In the genomic region with DNA sequence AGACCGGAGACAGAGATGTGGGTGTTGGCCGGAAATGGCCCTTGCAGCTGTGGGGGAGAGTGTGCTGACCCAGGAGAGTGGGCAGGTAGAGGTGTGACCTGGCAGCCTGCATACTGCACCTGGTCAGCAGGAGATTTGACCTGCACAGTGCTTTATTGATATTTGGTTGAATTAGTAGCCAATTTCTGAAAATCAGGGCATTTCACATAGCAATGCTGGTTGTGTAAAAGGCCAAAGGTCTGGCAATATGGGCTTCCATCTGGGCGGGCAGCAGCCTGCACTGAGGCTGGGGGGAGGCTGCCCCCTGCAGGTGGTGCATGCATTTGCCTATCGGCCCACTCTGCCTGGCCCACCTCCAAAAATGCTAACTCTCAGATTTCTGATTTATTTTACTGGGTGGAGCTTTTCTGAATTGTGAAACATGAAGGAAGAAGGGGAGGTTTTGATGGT, we compare ENCODE assay signal across 8 cellular contexts. TPM values are rescaled to one million over a fixed set of nuclear protein-coding genes. Genes with fewer than 3 reads are reported as not detected.
DNase-seq lines count a peak whose midpoint lies in the region; ATAC-seq and TF ChIP-seq lines count a peak whose summit lies in the region.

No MANE protein-coding gene starts in this region.

- peak; percentile 52; the same call in 1 of the 3 replicates for ATAC-seq in SK-N-SH treated with all-trans-retinoic acid at 6 μM for 48 hours
- no peak for ATAC-seq in HG02973 (IDR thresholded peaks at IDR 0.05; ENCODE audit: unreplicated experiment)

- no peak overlapping the region for H3K4me3 ChIP-seq in BE2C (ENCODE audit: low read depth, low read length)
- H3K4me3 ChIP-seq in sigmoid colon, result no peak overlapping the region

- H3K27me3 ChIP-seq in BE2C (no peaks in the 10 kb centered on the region), sigmoid colon (no peaks in the 10 kb centered on the region)

- H3K36me3 ChIP-seq in BE2C (no peaks in the 10 kb centered on the region), sigmoid colon (no peaks in the 10 kb centered on the region)

- no peak overlapping the region for H3K27ac ChIP-seq in sigmoid colon

- no peak for TF ChIP-seq EP300 in sigmoid colon (IDR thresholded peaks at IDR 0.05)

- DNase-seq in BE2C (peak; percentile 76), GM20000 (ENCODE audit: low spot score) (peak; percentile 47), fibroblast of the conjunctiva (ENCODE audit: low read depth) (peak; percentile 42), sigmoid colon (no peak), amniotic stem cell (lab: John Stamatoyannopoulos, UW) (no peak)
- DNase-seq in stimulated activated naive CD4-positive, alpha-beta T cell treated with Interleukin-2 at 50 U/mL for 16 hours (lab: John Stamatoyannopoulos, UW), result no peak

- intact Hi-C loops in sigmoid colon (cut with DNase I), result no loop called here

- H3K9me3 ChIP-seq in BE2C (peaks cover 3% of the 10 kb centered on the region; the same call in 1 of the 2 replicates), sigmoid colon (peaks cover 0 to 3% (median 0%) of the 10 kb centered on the region in 4 donors)

- TF ChIP-seq CTCF in BE2C (IDR thresholded peaks at IDR 0.05; ENCODE audit: low read depth, low read length) (peak; percentile 91), GM20000 (IDR thresholded peaks at IDR 0.05; ENCODE audit: extremely low read depth, missing control alignments) (peak; percentile 48), sigmoid colon (IDR thresholded peaks at IDR 0.05) (peak in 3 of 4 experiments; percentile 42 to 71 (median 67))

- H3K4me1 ChIP-seq in BE2C (no peaks in the 10 kb centered on the region), sigmoid colon (no peaks in the 10 kb centered on the region)

- TF ChIP-seq POLR2A in sigmoid colon (IDR thresholded peaks at IDR 0.05), result no peak

- 36 to 50% methylated on average over 4 of the region's 4 CpGs for WGBS in sigmoid colon, 2 donors

TF ChIP-seq in SK-N-SH treated with all-trans-retinoic acid at 6 μM for 48 hours, 23 proteins besides CTCF, POLR2A, EP300 and RAD21:
- TF ChIP-seq, protein P1, sequence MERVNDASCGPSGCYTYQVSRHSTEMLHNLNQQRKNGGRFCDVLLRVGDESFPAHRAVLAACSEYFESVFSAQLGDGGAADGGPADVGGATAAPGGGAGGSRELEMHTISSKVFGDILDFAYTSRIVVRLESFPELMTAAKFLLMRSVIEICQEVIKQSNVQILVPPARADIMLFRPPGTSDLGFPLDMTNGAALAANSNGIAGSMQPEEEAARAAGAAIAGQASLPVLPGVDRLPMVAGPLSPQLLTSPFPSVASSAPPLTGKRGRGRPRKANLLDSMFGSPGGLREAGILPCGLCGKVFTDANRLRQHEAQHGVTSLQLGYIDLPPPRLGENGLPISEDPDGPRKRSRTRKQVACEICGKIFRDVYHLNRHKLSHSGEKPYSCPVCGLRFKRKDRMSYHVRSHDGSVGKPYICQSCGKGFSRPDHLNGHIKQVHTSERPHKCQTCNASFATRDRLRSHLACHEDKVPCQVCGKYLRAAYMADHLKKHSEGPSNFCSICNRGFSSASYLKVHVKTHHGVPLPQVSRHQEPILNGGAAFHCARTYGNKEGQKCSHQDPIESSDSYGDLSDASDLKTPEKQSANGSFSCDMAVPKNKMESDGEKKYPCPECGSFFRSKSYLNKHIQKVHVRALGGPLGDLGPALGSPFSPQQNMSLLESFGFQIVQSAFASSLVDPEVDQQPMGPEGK (CRISPR knock-in tag; IDR thresholded peaks at IDR 0.05; ENCODE audit: borderline replicate concordance), result no peak
- TF ChIP-seq PPARA (CRISPR knock-in tag; IDR thresholded peaks at IDR 0.05; ENCODE audit: borderline replicate concordance) (no peak), ISL1 (CRISPR knock-in tag; IDR thresholded peaks at IDR 0.05) (no peak), ZC3H10 (CRISPR knock-in tag; IDR thresholded peaks at IDR 0.05) (no peak), OSR1 (CRISPR knock-in tag; IDR thresholded peaks at IDR 0.05) (no peak), CSDC2 (CRISPR knock-in tag; IDR thresholded peaks at IDR 0.05) (no peak), ZNF70 (CRISPR knock-in tag; IDR thresholded peaks at IDR 0.05) (no peak), TCF4 (CRISPR knock-in tag; IDR thresholded peaks at IDR 0.05; ENCODE audit: borderline replicate concordance) (no peak), BACH2 (CRISPR knock-in tag; IDR thresholded peaks at IDR 0.05; ENCODE audit: borderline replicate concordance) (no peak), ESRRG (CRISPR knock-in tag; IDR thresholded peaks at IDR 0.05) (no peak), ZNF8 (CRISPR knock-in tag; IDR thresholded peaks at IDR 0.05) (no peak)
- TF ChIP-seq, protein P2, sequence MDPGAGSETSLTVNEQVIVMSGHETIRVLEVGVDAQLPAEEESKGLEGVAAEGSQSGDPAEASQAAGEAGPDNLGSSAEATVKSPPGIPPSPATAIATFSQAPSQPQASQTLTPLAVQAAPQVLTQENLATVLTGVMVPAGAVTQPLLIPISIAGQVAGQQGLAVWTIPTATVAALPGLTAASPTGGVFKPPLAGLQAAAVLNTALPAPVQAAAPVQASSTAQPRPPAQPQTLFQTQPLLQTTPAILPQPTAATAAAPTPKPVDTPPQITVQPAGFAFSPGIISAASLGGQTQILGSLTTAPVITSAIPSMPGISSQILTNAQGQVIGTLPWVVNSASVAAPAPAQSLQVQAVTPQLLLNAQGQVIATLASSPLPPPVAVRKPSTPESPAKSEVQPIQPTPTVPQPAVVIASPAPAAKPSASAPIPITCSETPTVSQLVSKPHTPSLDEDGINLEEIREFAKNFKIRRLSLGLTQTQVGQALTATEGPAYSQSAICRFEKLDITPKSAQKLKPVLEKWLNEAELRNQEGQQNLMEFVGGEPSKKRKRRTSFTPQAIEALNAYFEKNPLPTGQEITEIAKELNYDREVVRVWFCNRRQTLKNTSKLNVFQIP (CRISPR knock-in tag; IDR thresholded peaks at IDR 0.05; ENCODE audit: borderline replicate concordance, low read depth), result no peak
- TF ChIP-seq, protein P3, sequence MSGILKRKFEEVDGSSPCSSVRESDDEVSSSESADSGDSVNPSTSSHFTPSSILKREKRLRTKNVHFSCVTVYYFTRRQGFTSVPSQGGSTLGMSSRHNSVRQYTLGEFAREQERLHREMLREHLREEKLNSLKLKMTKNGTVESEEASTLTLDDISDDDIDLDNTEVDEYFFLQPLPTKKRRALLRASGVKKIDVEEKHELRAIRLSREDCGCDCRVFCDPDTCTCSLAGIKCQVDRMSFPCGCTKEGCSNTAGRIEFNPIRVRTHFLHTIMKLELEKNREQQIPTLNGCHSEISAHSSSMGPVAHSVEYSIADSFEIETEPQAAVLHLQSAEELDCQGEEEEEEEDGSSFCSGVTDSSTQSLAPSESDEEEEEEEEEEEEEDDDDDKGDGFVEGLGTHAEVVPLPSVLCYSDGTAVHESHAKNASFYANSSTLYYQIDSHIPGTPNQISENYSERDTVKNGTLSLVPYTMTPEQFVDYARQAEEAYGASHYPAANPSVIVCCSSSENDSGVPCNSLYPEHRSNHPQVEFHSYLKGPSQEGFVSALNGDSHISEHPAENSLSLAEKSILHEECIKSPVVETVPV (CRISPR knock-in tag; IDR thresholded peaks at IDR 0.05), result no peak
TF ChIP-seq in SK-N-SH treated with all-trans-retinoic acid at 6 μM for 48 hours: peak in this region for 0.

RNA-seq across cellular contexts. Expression of a gene that starts 9.4 kb away (rescaled TPM):
- 2.9 TPM for polyA plus RNA-seq in BE2C (2012; ENCODE audit: insufficient read depth, insufficient read length, low read depth)
- total RNA-seq in sigmoid colon, result 10 to 100 TPM; 24.7 to 46.8 (median 35.5) TPM
- polyA plus RNA-seq in sigmoid colon, result 100 to 1,000 TPM; 110 to 220 (median 142) TPM

Comparison
In these comparisons a context has a peak if more than half of its experiments do, and no peak if none do; other contexts are left out.
1. DNase-seq: peak in BE2C (single experiment), GM20000 (single experiment) and fibroblast of the conjunctiva (single experiment); none in sigmoid colon (single experiment), stimulated activated naive CD4-positive, alpha-beta T cell treated with Interleukin-2 at 50 U/mL for 16 hours (single experiment) and amniotic stem cell (single experiment).
2. Peak in every context shown above with its lines, with median percentiles within 50 percentile points of each other: CTCF ChIP-seq.